9 cellular contexts compared by ENCODE assay signal in the genomic region with DNA sequence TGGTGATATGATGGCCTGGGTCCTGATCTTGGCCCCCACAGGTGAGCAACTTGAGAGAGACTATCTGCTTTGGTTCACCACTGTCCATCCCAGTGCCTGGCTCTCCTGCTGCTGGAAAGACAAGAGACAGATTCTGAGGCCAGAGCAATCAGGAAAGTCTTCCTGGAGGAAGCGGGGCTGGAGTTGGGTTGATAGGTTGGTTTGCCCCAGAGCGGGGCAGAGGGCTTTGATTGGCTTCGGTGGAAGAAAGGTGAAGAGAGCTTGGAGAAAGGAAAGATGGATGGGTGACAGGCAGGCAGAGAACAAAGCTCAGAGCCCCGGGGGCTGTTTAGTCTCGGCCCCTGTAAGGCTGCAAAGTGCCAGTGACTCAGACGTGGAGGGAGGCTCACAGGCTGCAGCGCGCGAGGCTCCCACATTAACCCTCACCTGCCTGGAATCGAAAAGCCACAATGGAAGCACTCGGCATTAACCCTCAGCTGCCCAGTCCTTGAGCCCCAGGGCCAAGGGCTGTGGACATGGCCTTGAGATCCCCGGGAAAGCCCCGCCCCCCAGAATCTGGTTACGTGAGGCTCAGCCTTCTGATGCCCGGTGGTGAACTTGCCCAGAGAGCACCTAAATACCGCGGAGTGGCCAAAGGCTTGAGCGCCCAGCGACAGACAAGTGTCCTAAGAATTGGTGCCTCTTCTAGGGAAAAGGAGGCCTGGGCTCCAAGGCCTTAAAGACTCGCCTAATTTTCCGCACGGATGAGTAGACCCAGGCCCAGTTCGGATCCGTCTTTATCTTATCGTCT. TPM values are rescaled to one million over a fixed set of nuclear protein-coding genes. Genes with fewer than 3 reads are reported as not detected.
DNase-seq lines count a peak whose midpoint lies in the region; ATAC-seq and TF ChIP-seq lines count a peak whose summit lies in the region.
"Had no signal": no experiment of that assay in that cellular context is flagged by ENCODE, and none has a peak within 500 bp of the region (broad histone marks: within the 10 kb centered on the region; RNA-seq: fewer than 3 reads in every experiment).

No MANE protein-coding gene starts in this region.

- H3K4me3 Mint-ChIP-seq in memory B cell: peak overlapping the region; percentile 70

- H3K36me3 ChIP-seq in colonic mucosa (no peaks in the 10 kb centered on the region), upper lobe of right lung (no peaks in the 10 kb centered on the region)
- H3K36me3 ChIP-seq in effector memory CD4-positive, alpha-beta T cell (ENCODE audit: control insufficient read depth, insufficient read depth, low read length): no peaks in the 10 kb centered on the region

- ATAC-seq in memory B cell (ENCODE audit: low read depth) (no peak), upper lobe of right lung (peak; percentile 34), HG03521 (IDR thresholded peaks at IDR 0.05; ENCODE audit: unreplicated experiment) (no peak)

- H3K27ac ChIP-seq in colonic mucosa (peak overlapping the region; percentile 65), upper lobe of right lung (peak overlapping the region; percentile 84)
- no peak overlapping the region for H3K27ac ChIP-seq in effector memory CD4-positive, alpha-beta T cell (ENCODE audit: insufficient read depth, low read length, poor library complexity, severe bottlenecking)
- H3K27ac ChIP-seq: SK-N-MC had no signal

- H3K4me3 ChIP-seq in colonic mucosa: peak overlapping the region; percentile 86
- H3K4me3 ChIP-seq in upper lobe of right lung: peak overlapping the region; percentile 81
- no peak overlapping the region for H3K4me3 ChIP-seq in effector memory CD4-positive, alpha-beta T cell (ENCODE audit: insufficient read depth, low read depth, low read length, poor library complexity, severe bottlenecking)

- intact Hi-C loops in colonic mucosa (cut with DNase I): loop anchor here (2.0 kb wide), 1 partner anchor 71 kb away; no protein-coding TSS in a partner anchor
- intact Hi-C loops in upper lobe of right lung (cut with DNase I): no loop called here

- H3K9me3 Mint-ChIP-seq in memory B cell: no peaks in the 10 kb centered on the region

- H3K4me1 Mint-ChIP-seq in memory B cell: peaks cover 8% of the 10 kb centered on the region

- peak; percentile 99 for DNase-seq in ELF-1 (ENCODE audit: low read depth, low spot score)
- DNase-seq in NCI-H345 (lab: John Stamatoyannopoulos, UW): peak; percentile 37
- DNase-seq in colonic mucosa: peak; percentile 66
- DNase-seq in memory B cell (ENCODE audit: low spot score in 2 of 2): no peak
- DNase-seq in upper lobe of right lung: peak; percentile 82
- DNase-seq in GM19238 (ENCODE audit: insufficient read length, low spot score): no peak
- no peak for DNase-seq in effector memory CD4-positive, alpha-beta T cell

- TF ChIP-seq CTCF in colonic mucosa (IDR thresholded peaks at IDR 0.05) (no peak), upper lobe of right lung (IDR thresholded peaks at IDR 0.05) (no peak)

- H3K4me1 ChIP-seq in colonic mucosa (no peaks in the 10 kb centered on the region), upper lobe of right lung (peaks cover 31% of the 10 kb centered on the region)
- H3K4me1 ChIP-seq in effector memory CD4-positive, alpha-beta T cell (ENCODE audit: control insufficient read depth, insufficient read depth, low read length, poor library complexity, severe bottlenecking): peaks cover 10% of the 10 kb centered on the region

- H3K27me3 ChIP-seq in colonic mucosa (no peaks in the 10 kb centered on the region), upper lobe of right lung (no peaks in the 10 kb centered on the region)
- peaks cover 3% of the 10 kb centered on the region for H3K27me3 ChIP-seq in effector memory CD4-positive, alpha-beta T cell (replicated peaks; ENCODE audit: control insufficient read depth, insufficient read depth, low read length, poor library complexity, severe bottlenecking)

- H3K36me3 Mint-ChIP-seq in memory B cell: no peaks in the 10 kb centered on the region

- H3K9ac ChIP-seq in colonic mucosa (ENCODE audit: low read depth in 2 of 2, low read length in 2 of 2): peak overlapping the region; percentile 84 to 88

- no peak overlapping the region for H3K27ac Mint-ChIP-seq in memory B cell

- H3K9me3 ChIP-seq in colonic mucosa: no peaks in the 10 kb centered on the region
- no peaks in the 10 kb centered on the region for H3K9me3 ChIP-seq in upper lobe of right lung
- H3K9me3 ChIP-seq in effector memory CD4-positive, alpha-beta T cell (ENCODE audit: control insufficient read depth, low read length): no peaks in the 10 kb centered on the region

- H3K27me3 Mint-ChIP-seq in memory B cell: peaks cover 2% of the 10 kb centered on the region

RNA-seq across cellular contexts. Expression of gene CPNE2, which starts 1.0 kb away (rescaled TPM):
- total RNA-seq in colonic mucosa: 10 to 100 TPM; 38.6 to 53.3 TPM
- total RNA-seq in upper lobe of right lung: 64.5 TPM

Comparison
In these comparisons a context has a peak if more than half of its experiments do, and no peak if none do; other contexts are left out.
1. DNase-seq: peak in ELF-1 (single experiment), NCI-H345 (single experiment), colonic mucosa (single experiment) and upper lobe of right lung (single experiment); none in memory B cell (0 of 2), GM19238 (single experiment) and effector memory CD4-positive, alpha-beta T cell (0 of 3).